8 cellular contexts compared by ENCODE assay signal in genomic region chr22:38503021-38503420, GRCh38. TPM values are rescaled to one million over a fixed set of nuclear protein-coding genes. Genes with fewer than 3 reads are reported as not detected.
DNase-seq lines count a peak whose midpoint lies in the region; ATAC-seq and TF ChIP-seq lines count a peak whose summit lies in the region.

No MANE protein-coding gene starts in this region.

- intact Hi-C loops in natural killer cell (cut with micrococcal nuclease): loop anchor here (10.0 kb wide), 1 partner anchor 252 kb away; the partner anchor contains the start of gene SUN2

- peak overlapping the region; percentile 100 for H3K4me3 Mint-ChIP-seq in central memory CD8-positive, alpha-beta T cell
- H3K4me3 Mint-ChIP-seq in natural killer cell: peak overlapping the region; percentile 93

- H3K36me3 ChIP-seq in HUES64 (ENCODE audit: insufficient read depth, low read length): peaks cover 66% of the 10 kb centered on the region

- H3K4me1 Mint-ChIP-seq in central memory CD8-positive, alpha-beta T cell: peaks cover 61% of the 10 kb centered on the region
- peaks cover 61 to 74% of the 10 kb centered on the region in 2 donors for H3K4me1 Mint-ChIP-seq in natural killer cell

- peaks cover 72% of the 10 kb centered on the region for H3K36me3 Mint-ChIP-seq in central memory CD8-positive, alpha-beta T cell (ENCODE audit: insufficient read depth)
- peaks cover 21% of the 10 kb centered on the region for H3K36me3 Mint-ChIP-seq in natural killer cell

- H3K27me3 Mint-ChIP-seq in central memory CD8-positive, alpha-beta T cell: no peaks in the 10 kb centered on the region
- no peaks in the 10 kb centered on the region for H3K27me3 Mint-ChIP-seq in natural killer cell (ENCODE audit: low read depth in 2 of 2)

- H3K27ac ChIP-seq in AG04450 (ENCODE audit: low read depth, low read length) (no peak overlapping the region), HUES64 (ENCODE audit: low read depth, low read length) (no peak overlapping the region)

- H3K4me3 ChIP-seq in AG04450 (ENCODE audit: low read depth, low read length) (peak overlapping the region; percentile 83), HUES64 (ENCODE audit: low read length) (peak overlapping the region; percentile 95)

- H3K4me1 ChIP-seq in HUES64 (ENCODE audit: insufficient read depth, low read length): peaks cover 24% of the 10 kb centered on the region

- TF ChIP-seq CTCF in AG04450 (IDR thresholded peaks at IDR 0.05; ENCODE audit: low read depth, low read length): no peak
- TF ChIP-seq CTCF in natural killer cell (IDR thresholded peaks at IDR 0.05): no peak

- DNase-seq in AG04450 (ENCODE audit: low read depth, low spot score): no peak
- DNase-seq in central memory CD8-positive, alpha-beta T cell (ENCODE audit: low spot score in 2 of 2): no peak
- no peak for DNase-seq in natural killer cell
- no peak for DNase-seq in NCI-H2196 (lab: John Stamatoyannopoulos, UW; ENCODE audit: unreplicated experiment)
- DNase-seq in SHP77 (lab: John Stamatoyannopoulos, UW): no peak
- DNase-seq in pons (ENCODE audit: low spot score): no peak

- peaks cover 1% of the 10 kb centered on the region for H3K9me3 Mint-ChIP-seq in central memory CD8-positive, alpha-beta T cell
- no peaks in the 10 kb centered on the region for H3K9me3 Mint-ChIP-seq in natural killer cell

- H3K9me3 ChIP-seq in AG04450 (ENCODE audit: control insufficient read depth, insufficient read depth, low read length) (peaks cover 7% of the 10 kb centered on the region; the same call in 1 of the 2 replicates), HUES64 (ENCODE audit: insufficient read depth, low read depth, low read length) (no peaks in the 10 kb centered on the region)

- ATAC-seq in central memory CD8-positive, alpha-beta T cell (replicated peaks; ENCODE audit: extremely low read depth, poor library complexity, severe bottlenecking): no peak
- ATAC-seq in natural killer cell: no peak
- no peak for ATAC-seq in GM19455 (IDR thresholded peaks at IDR 0.05; ENCODE audit: unreplicated experiment)

- CTCF ChIA-PET in AG04450 (lab: Charles Lee): interaction anchor here (0.6 to 0.8 kb wide), 2 partner anchors 11 to 169 kb away, joined by 3 read pairs; no protein-coding TSS in a partner anchor

- peak overlapping the region; percentile 100 for H3K27ac Mint-ChIP-seq in central memory CD8-positive, alpha-beta T cell (ENCODE audit: low read depth)
- H3K27ac Mint-ChIP-seq in natural killer cell: peak overlapping the region; percentile 100

- peak overlapping the region; percentile 100 for H3K9ac ChIP-seq in HUES64 (ENCODE audit: low read depth, low read length)

- POLR2A ChIA-PET in AG04450 (lab: Yijun Ruan, JAX): interaction anchor here (0.7 kb wide), 2 partner anchors 12 to 28 kb away, joined by 3 to 10 read pairs; no protein-coding TSS in a partner anchor

- H3K27me3 ChIP-seq in AG04450 (ENCODE audit: control insufficient read depth, insufficient read depth, low read length) (no peaks in the 10 kb centered on the region), HUES64 (ENCODE audit: insufficient read depth, low read length) (no peaks in the 10 kb centered on the region)

- 90% methylated on average over 4 of the region's 4 CpGs for WGBS in HUES64

RNA-seq across cellular contexts. Expression of gene DDX17, which starts 3.1 kb away (rescaled TPM):
- polyA plus RNA-seq in AG04450 (2011; rRNA removed): 348 and 426 TPM in 2 replicates
- 503 and 507 TPM in 2 replicates for polyA minus RNA-seq in AG04450 (2011; rRNA and poly(A)+ RNA removed)
- 201 TPM for polyA plus RNA-seq in HUES64 (2013, experiment 1 of 2)
- polyA plus RNA-seq in HUES64 (2013, experiment 2 of 2): 203 TPM
- 100 to 1,000 TPM; 571 to 752 (median 578) TPM for total RNA-seq in natural killer cell

RNA-seq across cellular contexts. Expression of gene KDELR3, which starts 35.1 kb away (rescaled TPM):
- 223 and 278 TPM in 2 replicates for polyA plus RNA-seq in AG04450 (2011; rRNA removed)
- 85.4 and 95.8 TPM in 2 replicates for polyA minus RNA-seq in AG04450 (2011; rRNA and poly(A)+ RNA removed)
- 5.8 TPM for polyA plus RNA-seq in HUES64 (2013, experiment 1 of 2)
- polyA plus RNA-seq in HUES64 (2013, experiment 2 of 2): 7.6 TPM
- total RNA-seq in natural killer cell: under 1 TPM in 1 of 3 donors, not detected in 2; 0.25 TPM

RNA-seq across cellular contexts. Expression of gene KCNJ4, which starts 48.0 kb away (rescaled TPM):
- polyA plus RNA-seq in AG04450 (2011; rRNA removed): not detected in 2 replicates
- not detected in 2 replicates for polyA minus RNA-seq in AG04450 (2011; rRNA and poly(A)+ RNA removed)
- 0.60 TPM for polyA plus RNA-seq in HUES64 (2013, experiment 1 of 2)
- 1.5 TPM for polyA plus RNA-seq in HUES64 (2013, experiment 2 of 2)
- not detected for total RNA-seq in natural killer cell
